In genomic region chr1:150233359-150234308, GRCh38 we compare ENCODE assay signal across 8 cellular contexts. TPM values are rescaled to one million over a fixed set of nuclear protein-coding genes. Genes with fewer than 3 reads are reported as not detected.
A peak's percentile ranks its signal among the peaks of the same experiment; 100 is the strongest.
DNase-seq lines count a peak whose midpoint lies in the region; ATAC-seq and TF ChIP-seq lines count a peak whose summit lies in the region.

No MANE protein-coding gene starts in this region.

- no peak for ATAC-seq in psoas muscle

- H3K9me3 ChIP-seq in BE2C: no peaks in the 10 kb centered on the region
- no peaks in the 10 kb centered on the region for H3K9me3 ChIP-seq in HUES64 (ENCODE audit: insufficient read depth, low read depth, low read length)
- H3K9me3 ChIP-seq in psoas muscle: no peaks in the 10 kb centered on the region

- H3K27ac ChIP-seq in HUES64 (ENCODE audit: low read depth, low read length) (peak overlapping the region; percentile 32; the same call in 1 of the 2 replicates), psoas muscle (peak overlapping the region; percentile 98)

- DNase-seq in BE2C (no peak), fibroblast of mammary gland (ENCODE audit: low read depth) (peak; percentile 40), psoas muscle (peak in 1 of 2 donors; percentile 34), NCI-H2171 (lab: John Stamatoyannopoulos, UW) (no peak), NCI-H446 treated with DMSO at 0.1 percent for 48 hours (lab: John Stamatoyannopoulos, UW) (no peak), OCI-M2 (lab: John Stamatoyannopoulos, UW; ENCODE audit: unreplicated experiment) (no peak)
- DNase-seq in activated CD4-positive, alpha-beta T cell treated with anti-CD3 and anti-CD28 coated beads, Interleukin-2, amount 50 U/mL, for 4 hours: peak; percentile 71 to 76

- peak overlapping the region; percentile 97 for H3K9ac ChIP-seq in HUES64 (ENCODE audit: low read depth, low read length)

- TF ChIP-seq CTCF in BE2C (IDR thresholded peaks at IDR 0.05; ENCODE audit: low read depth, low read length) (no peak), fibroblast of mammary gland (conservative IDR thresholded peaks at IDR 0.05; ENCODE audit: control insufficient read depth, insufficient read depth, low read depth, low read length) (no peak), psoas muscle (IDR thresholded peaks at IDR 0.05) (no peak)

- WGBS in HUES64: 50% methylated on average over 8 of the region's 15 CpGs
- whole genome bisulfite sequencing in psoas muscle, 3 donors: 18 to 29% (median 20%) methylated on average over 15 of the region's 15 CpGs

- peaks cover 2% of the 10 kb centered on the region; the same call in 1 of the 2 replicates for H3K4me1 ChIP-seq in BE2C
- H3K4me1 ChIP-seq in HUES64 (ENCODE audit: insufficient read depth, low read length): peaks cover 19% of the 10 kb centered on the region
- peaks cover 3% of the 10 kb centered on the region for H3K4me1 ChIP-seq in psoas muscle

- H3K4me3 ChIP-seq in BE2C (ENCODE audit: low read depth, low read length): peak overlapping the region; percentile 100
- H3K4me3 ChIP-seq in HUES64 (ENCODE audit: low read length): peak overlapping the region; percentile 92
- H3K4me3 ChIP-seq in fibroblast of mammary gland (ENCODE audit: control insufficient read depth, low read depth, low read length): peak overlapping the region; percentile 67
- peak overlapping the region; percentile 83 for H3K4me3 ChIP-seq in psoas muscle

- intact Hi-C loops in psoas muscle (cut with DNase I): no loop called here

- H3K27me3 ChIP-seq in BE2C (no peaks in the 10 kb centered on the region), HUES64 (ENCODE audit: insufficient read depth, low read length) (no peaks in the 10 kb centered on the region), psoas muscle (ENCODE audit: insufficient read depth in 3 of 3, low read length in 2 of 3) (no peaks in the 10 kb centered on the region)

- H3K36me3 ChIP-seq in BE2C (peaks cover 23% of the 10 kb centered on the region), HUES64 (ENCODE audit: insufficient read depth, low read length) (peaks cover 34% of the 10 kb centered on the region), psoas muscle (ENCODE audit: insufficient read depth in 1 of 2, low read depth in 1 of 2) (peaks cover 0 to 28% of the 10 kb centered on the region in 2 donors)

RNA-seq across cellular contexts. Expression of gene ANP32E, which starts 2.3 kb away (rescaled TPM):
- 32.3 TPM for polyA plus RNA-seq in BE2C (2012; ENCODE audit: insufficient read depth, insufficient read length, low read depth)
- polyA plus RNA-seq in HUES64 (2013, experiment 1 of 2): 105 TPM
- 114 TPM for polyA plus RNA-seq in HUES64 (2013, experiment 2 of 2)
- 10 to 100 TPM; 26.9 to 37.4 (median 31.9) TPM for total RNA-seq in psoas muscle
- 10 to 100 TPM; 14.4 to 93.0 (median 23.2) TPM for polyA plus RNA-seq in psoas muscle

RNA-seq across cellular contexts. Expression of gene CA14, which starts 23.9 kb away (rescaled TPM):
- polyA plus RNA-seq in BE2C (2012; ENCODE audit: insufficient read depth, insufficient read length, low read depth): 2.8 TPM
- 47.4 TPM for polyA plus RNA-seq in HUES64 (2013, experiment 1 of 2)
- 57.2 TPM for polyA plus RNA-seq in HUES64 (2013, experiment 2 of 2)
- under 1 TPM in 2 of 4 donors, not detected in 2; 0.30 to 0.48 TPM for total RNA-seq in psoas muscle
- under 1 TPM; 0.04 to 0.89 (median 0.61) TPM for polyA plus RNA-seq in psoas muscle

RNA-seq across cellular contexts. Expression of gene APH1A, which starts 35.2 kb away (rescaled TPM):
- polyA plus RNA-seq in BE2C (2012; ENCODE audit: insufficient read depth, insufficient read length, low read depth): 136 TPM
- 78.7 TPM for polyA plus RNA-seq in HUES64 (2013, experiment 1 of 2)
- polyA plus RNA-seq in HUES64 (2013, experiment 2 of 2): 81.8 TPM
- 10 to 100 TPM; 33.1 to 69.3 (median 51.1) TPM for total RNA-seq in psoas muscle
- polyA plus RNA-seq in psoas muscle: 10 to 100 TPM; 48.5 to 91.5 (median 69.7) TPM

RNA-seq across cellular contexts. Expression of gene C1orf54, which starts 39.0 kb away (rescaled TPM):
- polyA plus RNA-seq in BE2C (2012; ENCODE audit: insufficient read depth, insufficient read length, low read depth): 1.6 TPM
- 15.6 TPM for polyA plus RNA-seq in HUES64 (2013, experiment 1 of 2)
- 21.0 TPM for polyA plus RNA-seq in HUES64 (2013, experiment 2 of 2)
- 1 to 10 TPM; 4.7 to 7.6 (median 6.1) TPM for total RNA-seq in psoas muscle
- 1 to 10 TPM; 6.4 to 7.0 (median 6.8) TPM for polyA plus RNA-seq in psoas muscle

RNA-seq across cellular contexts. Expression of gene CIART, which starts 48.7 kb away (rescaled TPM):
- 7.3 TPM for polyA plus RNA-seq in BE2C (2012; ENCODE audit: insufficient read depth, insufficient read length, low read depth)
- 7.2 TPM for polyA plus RNA-seq in HUES64 (2013, experiment 1 of 2)
- polyA plus RNA-seq in HUES64 (2013, experiment 2 of 2): 8.2 TPM
- 10 to 100 TPM in 3 of 4 donors, 1 to 10 TPM in 1; 6.2 to 23.4 (median 14.5) TPM for total RNA-seq in psoas muscle
- polyA plus RNA-seq in psoas muscle: 10 to 100 TPM in 2 of 3 donors, 1 to 10 TPM in 1; 1.6 to 11.7 (median 11.6) TPM

Comparison
In these comparisons a context has a peak if more than half of its experiments do, and no peak if none do; other contexts are left out.
1. DNase-seq: peak in activated CD4-positive, alpha-beta T cell treated with anti-CD3 and anti-CD28 coated beads, Interleukin-2, amount 50 U/mL, for 4 hours (2 of 2) and fibroblast of mammary gland (single experiment); none in BE2C (single experiment), NCI-H2171 (single experiment), NCI-H446 treated with DMSO at 0.1 percent for 48 hours (single experiment) and OCI-M2 (single experiment).
2. Peak in every context shown above with its lines, with median percentiles within 50 percentile points of each other: H3K4me3 ChIP-seq.